Comparison of ENCODE assay signal across 8 cellular contexts in the genomic region with DNA sequence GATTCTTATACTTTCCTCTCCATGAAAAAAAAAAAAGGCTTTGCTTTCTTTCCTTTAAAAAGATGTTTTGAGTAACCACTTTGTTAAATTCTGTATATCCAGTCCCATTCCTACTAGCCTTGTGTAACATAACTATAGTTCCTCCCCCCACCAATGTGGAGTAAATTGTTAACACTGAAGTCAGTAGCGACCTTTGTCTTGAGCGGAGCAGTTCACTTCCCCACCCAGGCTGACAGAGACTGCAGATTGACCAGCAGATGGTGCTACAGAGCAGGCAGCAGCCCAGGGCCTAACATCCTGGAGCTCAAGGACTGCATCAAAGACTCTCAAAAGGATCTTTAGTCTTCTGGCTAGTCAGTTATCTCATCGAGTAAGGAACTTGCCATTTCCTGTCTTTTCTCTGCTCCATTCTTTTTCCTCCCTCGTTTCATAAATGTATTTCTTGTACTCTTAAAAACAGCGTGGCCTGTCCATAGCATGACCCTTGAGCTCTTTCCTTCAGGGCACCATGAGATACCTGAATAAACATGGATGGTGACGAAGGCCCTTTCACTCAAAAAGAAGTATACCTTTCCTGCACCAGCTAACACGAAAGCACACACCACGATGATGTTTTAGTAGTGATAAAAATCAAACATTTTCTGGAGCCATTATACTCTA.
A peak's percentile ranks its signal among the peaks of the same experiment; 100 is the strongest.
DNase-seq lines count a peak whose midpoint lies in the region; TF ChIP-seq lines count a peak whose summit lies in the region.

No MANE protein-coding gene starts in this region.

- intact Hi-C loops in vagina (cut with DNase I) = no loop called here

- no peak overlapping the region for H3K9ac ChIP-seq in parathyroid adenoma

- DNase-seq in GM12864 (ENCODE audit: low read depth) (peak; percentile 38), HAP-1 (ENCODE audit: low spot score in 2 of 2) (peak; percentile 84 to 89), LoVo (ENCODE audit: low spot score) (peak; percentile 77), RKO (ENCODE audit: low spot score) (peak; percentile 79), germinal center (ENCODE audit: low spot score) (peak; percentile 49), vagina (ENCODE audit: extremely low spot score in 2 of 2) (no peak)
- peak; percentile 1 for DNase-seq in activated T-helper 9 cell treated with anti-CD3 and anti-CD28 coated beads, Interleukin-2, amount 50 U/mL, for 16 hours (ENCODE audit: low read depth)

- H3K27me3 ChIP-seq in HAP-1 (ENCODE audit: low read depth) (no peaks in the 10 kb centered on the region), parathyroid adenoma (ENCODE audit: control insufficient read depth, insufficient read depth, low read length) (no peaks in the 10 kb centered on the region), vagina (no peaks in the 10 kb centered on the region)

- H3K9me3 ChIP-seq in HAP-1 (no peaks in the 10 kb centered on the region), parathyroid adenoma (ENCODE audit: control insufficient read depth, low read length) (no peaks in the 10 kb centered on the region), vagina (no peaks in the 10 kb centered on the region)

- H2AFZ ChIP-seq in parathyroid adenoma = no peak overlapping the region

- H3K27ac ChIP-seq in parathyroid adenoma (no peak overlapping the region), vagina (no peak overlapping the region)

- H3K4me2 ChIP-seq in parathyroid adenoma (ENCODE audit: low read length) = no peak overlapping the region

- H3K4me1 ChIP-seq in HAP-1 (peaks cover 55% of the 10 kb centered on the region), parathyroid adenoma (no peaks in the 10 kb centered on the region), vagina (no peaks in the 10 kb centered on the region)

- peak; percentile 94 for TF ChIP-seq CTCF in GM12864 (IDR thresholded peaks at IDR 0.05; ENCODE audit: low read depth, low read length, missing control alignments)
- peak; percentile 46 for TF ChIP-seq CTCF in parathyroid adenoma (IDR thresholded peaks at IDR 0.05)
- TF ChIP-seq CTCF in vagina (IDR thresholded peaks at IDR 0.05) = peak; percentile 43 to 79 (median 76)

- no peak for TF ChIP-seq POLR2A in vagina (IDR thresholded peaks at IDR 0.05)

- H3K4me3 ChIP-seq in GM12864 (ENCODE audit: low read depth, low read length) = no peak overlapping the region
- no peak overlapping the region for H3K4me3 ChIP-seq in HAP-1
- no peak overlapping the region for H3K4me3 ChIP-seq in parathyroid adenoma (ENCODE audit: low read depth, low read length)
- no peak overlapping the region for H3K4me3 ChIP-seq in vagina

- no peaks in the 10 kb centered on the region for H3K36me3 ChIP-seq in HAP-1 (replicated peaks)
- no peaks in the 10 kb centered on the region for H3K36me3 ChIP-seq in parathyroid adenoma (ENCODE audit: control insufficient read depth, insufficient read depth, low read length)
- H3K36me3 ChIP-seq in vagina = no peaks in the 10 kb centered on the region

- in situ Hi-C loops in HAP-1 (cut with MboI; ENCODE audit: low sequenced_read_pairs) = loop anchor here (5.0 to 25.0 kb wide), 2 partner anchors 112 to 357 kb away; no protein-coding TSS in a partner anchor

- no peaks in the 10 kb centered on the region for H3K79me2 ChIP-seq in parathyroid adenoma

Comparison
In these comparisons a context has a peak if more than half of its experiments do, and no peak if none do; other contexts are left out.
1. DNase-seq: peak in GM12864 (single experiment), HAP-1 (2 of 2), LoVo (single experiment), RKO (single experiment), activated T-helper 9 cell treated with anti-CD3 and anti-CD28 coated beads, Interleukin-2, amount 50 U/mL, for 16 hours (single experiment) and germinal center (single experiment); none in vagina (0 of 2).
2. Peak in every context shown above with its lines, with median percentiles within 50 percentile points of each other: CTCF ChIP-seq.